ENCODE assay signal across 16 cellular contexts in the genomic region with DNA sequence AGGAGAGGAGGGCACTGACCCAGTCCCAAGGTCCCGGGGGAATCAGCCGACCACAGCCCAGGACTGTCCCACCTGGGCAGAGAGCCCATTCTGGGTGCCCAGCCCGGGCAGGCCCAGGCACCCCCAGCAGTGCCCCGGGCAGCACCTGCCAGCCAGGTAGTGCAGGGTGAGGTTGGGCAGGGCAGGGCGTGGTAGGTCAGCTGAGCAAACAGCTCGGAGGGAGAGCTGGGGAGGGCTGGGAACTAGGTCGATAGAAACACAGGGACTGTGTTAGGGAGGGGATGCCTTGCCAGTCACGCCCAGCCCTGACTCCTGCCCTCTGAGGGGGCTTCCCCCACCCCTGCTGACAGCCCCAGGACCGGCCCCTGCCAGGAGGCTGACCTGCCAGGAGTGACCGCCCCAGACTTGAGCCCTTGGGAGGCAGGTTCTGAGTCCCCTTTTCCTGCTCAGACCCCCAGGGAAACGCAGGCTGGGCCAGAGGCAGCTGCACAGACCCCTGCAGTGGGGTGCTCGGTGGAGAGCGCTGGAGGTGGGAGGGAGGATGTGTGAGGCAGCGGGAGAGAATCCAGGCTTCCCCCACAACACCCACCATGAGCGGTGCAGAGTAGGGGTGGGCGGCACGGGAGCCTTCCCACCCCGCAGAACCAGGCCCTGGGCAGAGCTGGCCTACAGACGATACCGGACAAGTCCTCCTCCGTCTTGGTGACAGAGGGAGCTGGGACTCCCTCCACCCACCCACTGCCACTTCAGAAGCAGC. TPM values are rescaled to one million over a fixed set of nuclear protein-coding genes. Genes with fewer than 3 reads are reported as not detected.
DNase-seq lines count a peak whose midpoint lies in the region; ATAC-seq and TF ChIP-seq lines count a peak whose summit lies in the region.
"Had no signal": no experiment of that assay in that cellular context is flagged by ENCODE, and none has a peak within 500 bp of the region (broad histone marks: within the 10 kb centered on the region; RNA-seq: fewer than 3 reads in every experiment).

No MANE protein-coding gene starts in this region.

- CTCF ChIA-PET in CD8-positive, alpha-beta memory T cell (lab: Charles Lee): no interaction called here
- CTCF ChIA-PET in CD4-positive, alpha-beta memory T cell (lab: Charles Lee; ENCODE audit: partially characterized antibody): no interaction called here

- no peaks in the 10 kb centered on the region for H3K4me1 ChIP-seq in foreskin keratinocyte
- peaks cover 61% of the 10 kb centered on the region for H3K4me1 ChIP-seq in suprapubic skin
- no peaks in the 10 kb centered on the region for H3K4me1 ChIP-seq in CD8-positive, alpha-beta memory T cell (ENCODE audit: insufficient read depth, low read length)
- no peaks in the 10 kb centered on the region for H3K4me1 ChIP-seq in CD4-positive, alpha-beta memory T cell (ENCODE audit: insufficient read depth, low read length)

- no peaks in the 10 kb centered on the region for H3K4me1 Mint-ChIP-seq in CD8-positive, alpha-beta memory T cell
- no peaks in the 10 kb centered on the region for H3K4me1 Mint-ChIP-seq in CD4-positive, alpha-beta memory T cell
- H3K4me1 Mint-ChIP-seq: activated CD8-positive, alpha-beta memory T cell treated with anti-CD3 and anti-CD28 coated beads, Interleukin-2, amount 10 ng/mL, durations not matched to agents 7 days and 5 days had no signal

- TF ChIP-seq CTCF in foreskin keratinocyte (conservative IDR thresholded peaks at IDR 0.05) (no peak), suprapubic skin (IDR thresholded peaks at IDR 0.05) (no peak)

- TF ChIP-seq POLR2A in suprapubic skin (IDR thresholded peaks at IDR 0.05): no peak

- peak; percentile 39 for ATAC-seq in foreskin keratinocyte
- ATAC-seq in HG03196 (IDR thresholded peaks at IDR 0.05; ENCODE audit: unreplicated experiment): no peak
- ATAC-seq: activated CD8-positive, alpha-beta memory T cell treated with anti-CD3 and anti-CD28 coated beads, Interleukin-2, amount 10 ng/mL, durations not matched to agents 7 days and 5 days had no signal

- no peak overlapping the region for H3K4me3 Mint-ChIP-seq in CD8-positive, alpha-beta memory T cell
- no peak overlapping the region for H3K4me3 Mint-ChIP-seq in CD4-positive, alpha-beta memory T cell
- H3K4me3 Mint-ChIP-seq: activated CD8-positive, alpha-beta memory T cell treated with anti-CD3 and anti-CD28 coated beads, Interleukin-2, amount 10 ng/mL, durations not matched to agents 7 days and 5 days had no signal

- H3K36me3 Mint-ChIP-seq in CD8-positive, alpha-beta memory T cell: no peaks in the 10 kb centered on the region
- no peaks in the 10 kb centered on the region for H3K36me3 Mint-ChIP-seq in CD4-positive, alpha-beta memory T cell
- H3K36me3 Mint-ChIP-seq: activated CD8-positive, alpha-beta memory T cell treated with anti-CD3 and anti-CD28 coated beads, Interleukin-2, amount 10 ng/mL, durations not matched to agents 7 days and 5 days had no signal

- intact Hi-C loops in CD4-positive, alpha-beta memory T cell (cut with micrococcal nuclease): no loop called here

- H3K4me3 ChIP-seq in suprapubic skin: peak overlapping the region; percentile 10
- no peak overlapping the region for H3K4me3 ChIP-seq in CD8-positive, alpha-beta memory T cell (ENCODE audit: low read length)
- H3K4me3 ChIP-seq in CD4-positive, alpha-beta memory T cell (ENCODE audit: low read length in 2 of 2): no peak overlapping the region

- POLR2A ChIA-PET in CD8-positive, alpha-beta memory T cell (lab: Charles Lee): no interaction called here
- POLR2A ChIA-PET in CD4-positive, alpha-beta memory T cell (lab: Charles Lee; ENCODE audit: partially characterized antibody): no interaction called here

- 44% methylated on average over 6 of the region's 21 CpGs for WGBS in suprapubic skin

- no peaks in the 10 kb centered on the region for H3K9me3 Mint-ChIP-seq in CD8-positive, alpha-beta memory T cell
- peaks cover 0 to 2% (median 0%) of the 10 kb centered on the region in 8 donors for H3K9me3 Mint-ChIP-seq in CD4-positive, alpha-beta memory T cell

- H3K27me3 Mint-ChIP-seq in CD8-positive, alpha-beta memory T cell: peaks cover 12 to 34% of the 10 kb centered on the region in 2 donors
- peaks cover 19 to 24% of the 10 kb centered on the region in 2 donors for H3K27me3 Mint-ChIP-seq in CD4-positive, alpha-beta memory T cell

- no peak for TF ChIP-seq EP300 in suprapubic skin (IDR thresholded peaks at IDR 0.05)

- DNase-seq in NCI-H2196 (lab: John Stamatoyannopoulos, UW; ENCODE audit: unreplicated experiment) (peak; percentile 64), NCI-H2196 treated with DMSO at 0.1 percent for 48 hours (lab: John Stamatoyannopoulos, UW; ENCODE audit: unreplicated experiment) (no peak), NCI-H510A treated with DMSO at 0.1 percent for 48 hours (lab: John Stamatoyannopoulos, UW) (peak; percentile 52), foreskin keratinocyte (no peak), suprapubic skin (ENCODE audit: low spot score in 2 of 2) (no peak)
- no peak for DNase-seq in CD8-positive, alpha-beta memory T cell
- no peak for DNase-seq in CD4-positive, alpha-beta memory T cell
- DNase-seq: activated CD8-positive, alpha-beta memory T cell treated with anti-CD3 and anti-CD28 coated beads, Interleukin-2, amount 10 ng/mL, durations not matched to agents 7 days and 5 days; dermis blood vessel endothelial cell; NCI-H1436; stimulated activated CD4-positive, alpha-beta T cell treated with anti-CD3 and anti-CD28 coated beads, Interleukin-4, amount 100 ng/mL, for 1 hour had no signal

- H3K27me3 ChIP-seq in foreskin keratinocyte (peaks cover 63% of the 10 kb centered on the region), suprapubic skin (peaks cover 53% of the 10 kb centered on the region)
- no peaks in the 10 kb centered on the region for H3K27me3 ChIP-seq in CD8-positive, alpha-beta memory T cell (ENCODE audit: insufficient read depth, low read length, poor library complexity, severe bottlenecking)
- peaks cover 10% of the 10 kb centered on the region for H3K27me3 ChIP-seq in CD4-positive, alpha-beta memory T cell (ENCODE audit: insufficient read depth, low read length)

- H3K27ac ChIP-seq in foreskin keratinocyte: no peak overlapping the region
- H3K27ac ChIP-seq in suprapubic skin: peak overlapping the region; percentile 81
- no peak overlapping the region for H3K27ac ChIP-seq in CD8-positive, alpha-beta memory T cell (ENCODE audit: low read depth, low read length)
- H3K27ac ChIP-seq in CD4-positive, alpha-beta memory T cell (ENCODE audit: low read depth, low read length): no peak overlapping the region

- no peaks in the 10 kb centered on the region for H3K9me3 ChIP-seq in suprapubic skin
- H3K9me3 ChIP-seq in CD8-positive, alpha-beta memory T cell (ENCODE audit: low read length): no peaks in the 10 kb centered on the region
- no peaks in the 10 kb centered on the region for H3K9me3 ChIP-seq in CD4-positive, alpha-beta memory T cell (ENCODE audit: control insufficient read depth in 1 of 2, low read length in 2 of 2)

- H3K27ac Mint-ChIP-seq in CD8-positive, alpha-beta memory T cell: no peak overlapping the region
- H3K27ac Mint-ChIP-seq in CD4-positive, alpha-beta memory T cell: no peak overlapping the region
- H3K27ac Mint-ChIP-seq: activated CD8-positive, alpha-beta memory T cell treated with anti-CD3 and anti-CD28 coated beads, Interleukin-2, amount 10 ng/mL, durations not matched to agents 7 days and 5 days had no signal

- no peaks in the 10 kb centered on the region for H3K36me3 ChIP-seq in suprapubic skin
- no peaks in the 10 kb centered on the region for H3K36me3 ChIP-seq in CD8-positive, alpha-beta memory T cell (ENCODE audit: insufficient read depth, low read length)
- no peaks in the 10 kb centered on the region for H3K36me3 ChIP-seq in CD4-positive, alpha-beta memory T cell (ENCODE audit: insufficient read depth, low read length)

RNA-seq across cellular contexts. Expression of gene HS3ST6, which starts 4.7 kb away (rescaled TPM):
- total RNA-seq in foreskin keratinocyte (not detected in 2 replicates), suprapubic skin (10 to 100 TPM; 28.5 to 76.7 (median 58.5) TPM)
- 0.03 TPM in 1 of 2 replicates, not detected in the other for polyA plus RNA-seq in foreskin keratinocyte
- not detected for total RNA-seq in CD8-positive, alpha-beta memory T cell
- not detected for polyA plus RNA-seq in CD8-positive, alpha-beta memory T cell
- not detected for total RNA-seq in CD4-positive, alpha-beta memory T cell
- not detected for polyA plus RNA-seq in CD4-positive, alpha-beta memory T cell
- total RNA-seq: activated CD8-positive, alpha-beta memory T cell treated with anti-CD3 and anti-CD28 coated beads, Interleukin-2, amount 10 ng/mL, durations not matched to agents 7 days and 5 days; Daoy; dermis blood vessel endothelial cell; glomerular endothelial cell; posterior vena cava; RPMI7951 had no signal

RNA-seq across cellular contexts. Expression of gene MSRB1, which starts 29.5 kb away (rescaled TPM):
- total RNA-seq in foreskin keratinocyte: 13.2 and 15.6 TPM in 2 replicates
- 27.4 and 28.5 TPM in 2 replicates for polyA plus RNA-seq in foreskin keratinocyte
- total RNA-seq in suprapubic skin: 10 to 100 TPM; 14.9 to 28.6 (median 23.5) TPM
- 10 to 100 TPM; 20.4 TPM for total RNA-seq in CD8-positive, alpha-beta memory T cell
- 20.2 TPM for polyA plus RNA-seq in CD8-positive, alpha-beta memory T cell
- total RNA-seq in CD4-positive, alpha-beta memory T cell: 10 to 100 TPM in 1 of 2 experiments, 1 to 10 TPM in 1; 9.3 to 10.6 TPM
- 10 to 100 TPM; 20.4 to 30.5 TPM for polyA plus RNA-seq in CD4-positive, alpha-beta memory T cell

RNA-seq across cellular contexts. Expression of gene RPL3L, which starts 41.0 kb away (rescaled TPM):
- 0.34 and 0.49 TPM in 2 replicates for total RNA-seq in foreskin keratinocyte
- 0.47 and 0.57 TPM in 2 replicates for polyA plus RNA-seq in foreskin keratinocyte
- under 1 TPM in 3 of 4 donors, not detected in 1; 0.29 to 0.60 (median 0.42) TPM for total RNA-seq in suprapubic skin
- under 1 TPM; 0.37 to 0.62 TPM for total RNA-seq in CD8-positive, alpha-beta memory T cell
- polyA plus RNA-seq in CD8-positive, alpha-beta memory T cell: not detected
- not detected for total RNA-seq in CD4-positive, alpha-beta memory T cell
- polyA plus RNA-seq in CD4-positive, alpha-beta memory T cell: not detected
- total RNA-seq: Daoy, dermis blood vessel endothelial cell, glomerular endothelial cell, posterior vena cava, RPMI7951 had no signal

RNA-seq across cellular contexts. Expression of gene MEIOB, which starts 41.5 kb away (rescaled TPM):
- total RNA-seq in foreskin keratinocyte (0.21 and 0.61 TPM in 2 replicates), suprapubic skin (under 1 TPM in 2 of 4 donors, not detected in 2; 0.29 to 0.68 TPM)
- 0.11 and 0.17 TPM in 2 replicates for polyA plus RNA-seq in foreskin keratinocyte
- total RNA-seq in CD8-positive, alpha-beta memory T cell: not detected
- not detected for polyA plus RNA-seq in CD8-positive, alpha-beta memory T cell
- total RNA-seq in CD4-positive, alpha-beta memory T cell: not detected
- polyA plus RNA-seq in CD4-positive, alpha-beta memory T cell: not detected
- total RNA-seq: activated CD8-positive, alpha-beta memory T cell treated with anti-CD3 and anti-CD28 coated beads, Interleukin-2, amount 10 ng/mL, durations not matched to agents 7 days and 5 days; Daoy; dermis blood vessel endothelial cell; posterior vena cava; RPMI7951 had no signal

RNA-seq across cellular contexts. Expression of gene NDUFB10, which starts 45.8 kb away (rescaled TPM):
- 159 and 194 TPM in 2 replicates for total RNA-seq in foreskin keratinocyte
- polyA plus RNA-seq in foreskin keratinocyte: 237 and 254 TPM in 2 replicates
- 100 to 1,000 TPM; 157 to 196 (median 174) TPM for total RNA-seq in suprapubic skin
- total RNA-seq in CD8-positive, alpha-beta memory T cell: 100 to 1,000 TPM; 150 to 152 TPM
- polyA plus RNA-seq in CD8-positive, alpha-beta memory T cell: 236 TPM
- 10 to 100 TPM; 76.5 to 86.2 TPM for total RNA-seq in CD4-positive, alpha-beta memory T cell
- polyA plus RNA-seq in CD4-positive, alpha-beta memory T cell: 100 to 1,000 TPM; 205 to 223 TPM

Comparison
In these comparisons a context has a peak if more than half of its experiments do, and no peak if none do; other contexts are left out.
1. DNase-seq: peak in NCI-H2196 (single experiment) and NCI-H510A treated with DMSO at 0.1 percent for 48 hours (single experiment); none in NCI-H2196 treated with DMSO at 0.1 percent for 48 hours (single experiment), foreskin keratinocyte (0 of 2), suprapubic skin (0 of 2), CD8-positive, alpha-beta memory T cell (0 of 5) and CD4-positive, alpha-beta memory T cell (0 of 5).
2. RNA of gene HS3ST6, which starts 4.7 kb away (total RNA-seq): 28.5 to 76.7 TPM in suprapubic skin; not detected in foreskin keratinocyte, not detected in CD8-positive, alpha-beta memory T cell and not detected in CD4-positive, alpha-beta memory T cell; every median in the first group is over 10 times any median in the second.